In genomic region chr1:202809597-202810159, GRCh38 we compare ENCODE assay signal across 10 cellular contexts. TPM values are rescaled to one million over a fixed set of nuclear protein-coding genes. Genes with fewer than 3 reads are reported as not detected.
A peak's percentile ranks its signal among the peaks of the same experiment; 100 is the strongest.
DNase-seq lines count a peak whose midpoint lies in the region; ATAC-seq and TF ChIP-seq lines count a peak whose summit lies in the region.
"Had no signal": no experiment of that assay in that cellular context is flagged by ENCODE, and none has a peak within 500 bp of the region (broad histone marks: within the 10 kb centered on the region; RNA-seq: fewer than 3 reads in every experiment).

No MANE protein-coding gene starts in this region.

- TF ChIP-seq POLR2A in GM18505 (IDR thresholded peaks at IDR 0.05; ENCODE audit: borderline replicate concordance, extremely low read depth, insufficient read depth, insufficient read length) = no peak

- H3K79me2 ChIP-seq in hepatocyte = peaks cover 35% of the 10 kb centered on the region
- H3K79me2 ChIP-seq in smooth muscle cell (ENCODE audit: low read depth) = peaks cover 38% of the 10 kb centered on the region

- H3K4me3 Mint-ChIP-seq in HFFc6 (peak overlapping the region; percentile 92), WTC11 (peak overlapping the region; percentile 80)

- no peaks in the 10 kb centered on the region for H3K27me3 ChIP-seq in hepatocyte
- H3K27me3 ChIP-seq in smooth muscle cell (ENCODE audit: low read depth) = no peaks in the 10 kb centered on the region

- H3K9me3 Mint-ChIP-seq in HFFc6 (no peaks in the 10 kb centered on the region), WTC11 (no peaks in the 10 kb centered on the region)

- peaks cover 23% of the 10 kb centered on the region for H4K20me1 ChIP-seq in hepatocyte (ENCODE audit: insufficient read depth, poor library complexity, severe bottlenecking)
- peaks cover 27% of the 10 kb centered on the region for H4K20me1 ChIP-seq in smooth muscle cell (ENCODE audit: low read depth)

- H3K4me3 ChIP-seq in hepatocyte (no peak overlapping the region), smooth muscle cell (peak overlapping the region; percentile 76)

- H2AFZ ChIP-seq in hepatocyte = peak overlapping the region; percentile 62
- peak overlapping the region; percentile 99 for H2AFZ ChIP-seq in smooth muscle cell (ENCODE audit: low read depth)

- peak overlapping the region; percentile 70 for H3K4me2 ChIP-seq in hepatocyte
- peak overlapping the region; percentile 95 for H3K4me2 ChIP-seq in smooth muscle cell

- no peak for TF ChIP-seq CTCF in HFFc6 (IDR thresholded peaks at IDR 0.05)
- no peak for TF ChIP-seq CTCF in WTC11 (IDR thresholded peaks at IDR 0.05)
- TF ChIP-seq CTCF in hepatocyte (IDR thresholded peaks at IDR 0.05; ENCODE audit: poor library complexity) = no peak
- no peak for TF ChIP-seq CTCF in smooth muscle cell (IDR thresholded peaks at IDR 0.05; ENCODE audit: borderline replicate concordance, insufficient read depth, poor library complexity, severe bottlenecking)

- peaks cover 13% of the 10 kb centered on the region for H3F3A ChIP-seq in smooth muscle cell (ENCODE audit: low read depth)

- H3K9ac ChIP-seq in smooth muscle cell (ENCODE audit: low read depth) = no peak overlapping the region

- DNase-seq in HFFc6 (no peak), WTC11 (ENCODE audit: low spot score) (no peak), hepatocyte (ENCODE audit: low spot score) (no peak), smooth muscle cell (lab: John Stamatoyannopoulos, UW; ENCODE audit: unreplicated experiment) (no peak), NCI-H524 treated with DMSO at 0.1 percent for 48 hours (lab: John Stamatoyannopoulos, UW) (no peak)
- DNase-seq: activated CD8-positive, alpha-beta memory T cell treated with anti-CD3 and anti-CD28 coated beads for 24 hours; effector memory CD4-positive, alpha-beta T cell; KG1 had no signal

- 54% methylated on average over 15 of the region's 15 CpGs for WGBS in hepatocyte (ENCODE audit: low lambda C conversion rate, missing lambda C conversion rate)
- WGBS in smooth muscle cell (ENCODE audit: low lambda C conversion rate) = 46% methylated on average over 15 of the region's 15 CpGs

- H3K4me1 Mint-ChIP-seq in HFFc6 (ENCODE audit: low read depth) = peaks cover 59% of the 10 kb centered on the region
- H3K4me1 Mint-ChIP-seq in WTC11 = peaks cover 51% of the 10 kb centered on the region

- POLR2A ChIA-PET in WTC11 (lab: Charles Lee) = interaction anchor here (0.7 to 2.2 kb wide), 6 partner anchors 10 to 817 kb away, joined by 3 to 32 read pairs (median 4); partner anchors contain the start of genes ATP2B4 and TMEM183A

- CTCF ChIA-PET in WTC11 (lab: Charles Lee) = interaction anchor here (0.7 to 1.7 kb wide), 4 partner anchors 39 to 230 kb away, joined by 4 to 5 read pairs (median 4); no protein-coding TSS in a partner anchor

- peaks cover 36% of the 10 kb centered on the region for H3K4me1 ChIP-seq in hepatocyte (ENCODE audit: insufficient read depth)
- peaks cover 48% of the 10 kb centered on the region for H3K4me1 ChIP-seq in smooth muscle cell (ENCODE audit: low read depth)

- H3K27me3 Mint-ChIP-seq in HFFc6 (ENCODE audit: insufficient read depth) (peaks cover 5% of the 10 kb centered on the region), WTC11 (ENCODE audit: low read depth) (peaks cover 7% of the 10 kb centered on the region)

- H3K27ac Mint-ChIP-seq in HFFc6 (peak overlapping the region; percentile 89; the same call in 1 of the 2 replicates), WTC11 (peak overlapping the region; percentile 94)

- ATAC-seq in WTC11 = no peak
- no peak for ATAC-seq in GM18505 (IDR thresholded peaks at IDR 0.05; ENCODE audit: unreplicated experiment)
- ATAC-seq in GM21786 (IDR thresholded peaks at IDR 0.05; ENCODE audit: unreplicated experiment) = no peak

- H3K27ac ChIP-seq in hepatocyte (peak overlapping the region; percentile 86), smooth muscle cell (ENCODE audit: low read depth) (peak overlapping the region; percentile 96)

- H3K9me3 ChIP-seq in hepatocyte (ENCODE audit: low read depth) = no peaks in the 10 kb centered on the region
- no peaks in the 10 kb centered on the region for H3K9me3 ChIP-seq in smooth muscle cell (replicated peaks; ENCODE audit: low read depth)

- H3K36me3 ChIP-seq in hepatocyte (replicated peaks; ENCODE audit: insufficient read depth, low read depth) (no peaks in the 10 kb centered on the region), smooth muscle cell (ENCODE audit: low read depth) (no peaks in the 10 kb centered on the region)

- H3K9me2 ChIP-seq in hepatocyte (replicated peaks; ENCODE audit: insufficient read depth) = no peaks in the 10 kb centered on the region

- H3K36me3 Mint-ChIP-seq in HFFc6 (ENCODE audit: low read depth) (no peaks in the 10 kb centered on the region), WTC11 (no peaks in the 10 kb centered on the region)

TF ChIP-seq in WTC11, 78 proteins besides CTCF, POLR2A, EP300 and RAD21:
- TF ChIP-seq CREB1 (CRISPR knock-in tag; IDR thresholded peaks at IDR 0.05) (no peak), ZNF138 (CRISPR knock-in tag; conservative IDR thresholded peaks at IDR 0.05) (no peak), ATF1 (CRISPR knock-in tag; IDR thresholded peaks at IDR 0.05) (no peak), FOXJ3 (CRISPR knock-in tag; IDR thresholded peaks at IDR 0.05; ENCODE audit: borderline replicate concordance) (no peak), NR2C2 (CRISPR knock-in tag; IDR thresholded peaks at IDR 0.05) (no peak), E2F4 (CRISPR knock-in tag; IDR thresholded peaks at IDR 0.05; ENCODE audit: borderline replicate concordance, low read depth) (no peak), E2F5 (CRISPR knock-in tag; IDR thresholded peaks at IDR 0.05) (no peak), ZBTB21 (CRISPR knock-in tag; IDR thresholded peaks at IDR 0.05; ENCODE audit: borderline replicate concordance) (no peak), HMGXB4 (CRISPR knock-in tag; IDR thresholded peaks at IDR 0.05) (no peak), USF1 (CRISPR knock-in tag; IDR thresholded peaks at IDR 0.05) (no peak), CREM (CRISPR knock-in tag; IDR thresholded peaks at IDR 0.05) (no peak), SMAD4 (CRISPR knock-in tag; IDR thresholded peaks at IDR 0.05) (no peak), RORB (CRISPR knock-in tag; IDR thresholded peaks at IDR 0.05) (no peak), ZNF219 (CRISPR knock-in tag; IDR thresholded peaks at IDR 0.05; ENCODE audit: borderline replicate concordance) (no peak), ZMAT4 (CRISPR knock-in tag; IDR thresholded peaks at IDR 0.05) (no peak)

RNA-seq across cellular contexts. Expression of gene PCAT6, which starts 1.1 kb away (rescaled TPM):
- 1 to 10 TPM; 1.7 to 4.0 (median 1.8) TPM for total RNA-seq in HFFc6 (2021; fragmentation: NEBNext Ultra II Directional; extraction: Animal tissue kit (Norgen Biotek cat#: 25700))
- 11.2 to 13.2 TPM (median 11.7 TPM) in 3 replicates for total RNA-seq in WTC11 (2021)
- total RNA-seq in hepatocyte = 0.48 and 0.60 TPM in 2 replicates
- 11.1 and 15.7 TPM in 2 replicates for polyA plus RNA-seq in hepatocyte
- 1.7 and 13.0 TPM in 2 replicates for total RNA-seq in smooth muscle cell
- polyA plus RNA-seq in smooth muscle cell = 24.9 and 30.1 TPM in 2 replicates

RNA-seq across cellular contexts. Expression of gene KDM5B, which starts 1.5 kb away (rescaled TPM):
- total RNA-seq in HFFc6 (2021; fragmentation: NEBNext Ultra II Directional; extraction: Animal tissue kit (Norgen Biotek cat#: 25700)) = 10 to 100 TPM; 48.1 to 65.5 (median 53.5) TPM
- total RNA-seq in WTC11 (2021) (222 to 226 TPM (median 225 TPM) in 3 replicates), hepatocyte (102 and 110 TPM in 2 replicates), smooth muscle cell (158 and 178 TPM in 2 replicates)
- polyA plus RNA-seq in hepatocyte (87.9 and 94.8 TPM in 2 replicates), smooth muscle cell (94.1 and 128 TPM in 2 replicates)
